ENCODE assay signal across 8 cellular contexts in the genomic region with DNA sequence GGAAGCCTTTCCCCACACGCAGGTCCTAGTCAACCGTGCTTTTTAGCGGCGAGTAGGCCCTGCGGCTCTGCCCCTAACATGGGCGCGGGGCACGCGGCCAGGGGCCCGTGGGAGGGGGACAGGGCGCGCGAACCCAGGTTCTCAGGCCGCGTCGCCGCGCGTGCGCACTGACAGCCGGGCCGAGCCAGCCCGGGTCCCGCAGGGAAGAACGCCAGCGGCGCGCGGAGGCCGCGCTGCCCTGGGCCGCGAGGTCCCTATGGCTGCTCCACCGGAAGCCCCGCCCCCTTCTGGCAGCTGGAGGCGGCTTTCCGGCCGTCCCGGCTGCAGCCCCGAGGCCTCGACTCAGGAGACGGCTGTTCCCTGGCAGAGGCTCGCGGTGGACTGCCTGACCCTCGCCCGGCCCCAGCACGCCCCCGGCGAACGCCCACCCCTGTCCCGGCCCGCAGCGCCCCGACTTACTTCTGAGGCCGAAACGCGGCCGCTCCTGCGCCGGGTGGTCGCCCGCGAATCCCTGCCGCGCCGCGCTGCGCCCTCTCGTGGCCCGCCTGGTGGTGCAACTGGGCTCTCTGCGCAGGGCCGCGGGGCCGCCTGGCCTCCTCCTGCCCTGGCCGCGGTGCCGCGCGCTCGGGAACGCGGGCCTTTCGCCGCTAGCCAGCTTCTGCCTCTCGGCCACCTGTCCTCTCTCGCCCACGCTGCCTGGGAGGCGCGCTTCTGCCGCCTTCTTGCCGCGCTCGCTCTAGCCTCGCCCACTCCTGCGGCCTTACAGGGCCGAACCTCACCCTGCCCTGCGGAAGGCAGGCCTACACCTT. TPM values are rescaled to one million over a fixed set of nuclear protein-coding genes. Genes with fewer than 3 reads are reported as not detected.
DNase-seq lines count a peak whose midpoint lies in the region; ATAC-seq and TF ChIP-seq lines count a peak whose summit lies in the region.

No MANE protein-coding gene starts in this region.

- peak; percentile 99 for ATAC-seq in gastroesophageal sphincter

- H3K4me1 ChIP-seq in gastroesophageal sphincter = peaks cover 0 to 6% (median 0%) of the 10 kb centered on the region in 3 donors
- H3K4me1 ChIP-seq in suprapubic skin = peaks cover 7% of the 10 kb centered on the region

- TF ChIP-seq EP300 in gastroesophageal sphincter (IDR thresholded peaks at IDR 0.05) (no peak), suprapubic skin (IDR thresholded peaks at IDR 0.05) (no peak)

- no peaks in the 10 kb centered on the region for H3K36me3 Mint-ChIP-seq in HFFc6 (ENCODE audit: low read depth)
- H3K36me3 Mint-ChIP-seq in activated naive CD4-positive, alpha-beta T cell treated with anti-CD3 and anti-CD28 coated beads, Interleukin-2, amount 10 ng/mL, durations not matched to agents 7 days and 5 days = no peaks in the 10 kb centered on the region

- H3K27me3 ChIP-seq in gastroesophageal sphincter (peaks cover 19% of the 10 kb centered on the region), suprapubic skin (peaks cover 7% of the 10 kb centered on the region)

- H3K9me3 Mint-ChIP-seq in HFFc6 = no peaks in the 10 kb centered on the region
- H3K9me3 Mint-ChIP-seq in activated naive CD4-positive, alpha-beta T cell treated with anti-CD3 and anti-CD28 coated beads, Interleukin-2, amount 10 ng/mL, durations not matched to agents 7 days and 5 days = no peaks in the 10 kb centered on the region

- H3K4me1 Mint-ChIP-seq in HFFc6 (ENCODE audit: low read depth) = peaks cover 29% of the 10 kb centered on the region
- peaks cover 53% of the 10 kb centered on the region for H3K4me1 Mint-ChIP-seq in activated naive CD4-positive, alpha-beta T cell treated with anti-CD3 and anti-CD28 coated beads, Interleukin-2, amount 10 ng/mL, durations not matched to agents 7 days and 5 days

- in situ Hi-C loops in SK-MEL-5 (cut with HindIII; ENCODE audit: low pct_unique_long_range_greater_than_20kb, low sequenced_read_pairs) = no loop called here

- H3K27ac ChIP-seq in gastroesophageal sphincter = peak overlapping the region; percentile 45 to 96 (median 92)
- H3K27ac ChIP-seq in suprapubic skin = peak overlapping the region; percentile 93

- CTCF ChIA-PET in activated naive CD4-positive, alpha-beta T cell treated with anti-CD3 and anti-CD28 coated beads, Interleukin-2, amount 10 ng/mL, durations not matched to agents 7 days and 5 days (lab: Charles Lee) = interaction anchor here (0.6 to 4.4 kb wide), 15 partner anchors 10 to 838 kb away, joined by 3 to 39 read pairs (median 8); a partner anchor contains a TSS

- H3K4me3 Mint-ChIP-seq in HFFc6 = peak overlapping the region; percentile 83
- peak overlapping the region; percentile 75 for H3K4me3 Mint-ChIP-seq in activated naive CD4-positive, alpha-beta T cell treated with anti-CD3 and anti-CD28 coated beads, Interleukin-2, amount 10 ng/mL, durations not matched to agents 7 days and 5 days

- peak; percentile 90 for TF ChIP-seq CTCF in GM10266 (IDR thresholded peaks at IDR 0.05; ENCODE audit: control insufficient read depth, insufficient read depth, low read depth, missing control alignments)
- peak; percentile 96 for TF ChIP-seq CTCF in HFFc6 (IDR thresholded peaks at IDR 0.05)
- peak; percentile 81 to 97 (median 86) for TF ChIP-seq CTCF in gastroesophageal sphincter (IDR thresholded peaks at IDR 0.05)
- peak; percentile 80 to 94 for TF ChIP-seq CTCF in suprapubic skin (IDR thresholded peaks at IDR 0.05)

- DNase-seq in GM10266 (ENCODE audit: extremely low spot score) = peak; percentile 98
- peak; percentile 83 for DNase-seq in HFFc6
- peak; percentile 91 for DNase-seq in MV-4-11 (lab: John Stamatoyannopoulos, UW)
- DNase-seq in SK-MEL-5 (ENCODE audit: low read depth, low spot score) = peak; percentile 84
- DNase-seq in activated naive CD4-positive, alpha-beta T cell treated with anti-CD3 and anti-CD28 coated beads, Interleukin-2, amount 10 ng/mL, durations not matched to agents 7 days and 5 days = peak; percentile 92
- peak; percentile 90 for DNase-seq in occipital lobe (lab: John Stamatoyannopoulos, UW)
- DNase-seq in suprapubic skin (ENCODE audit: low spot score in 2 of 2) = peak; percentile 90 to 92

- H3K9me3 ChIP-seq in gastroesophageal sphincter = peaks cover 0 to 6% (median 0%) of the 10 kb centered on the region in 3 donors
- H3K9me3 ChIP-seq in suprapubic skin = no peaks in the 10 kb centered on the region

- peak overlapping the region; percentile 40 to 59 for H3K4me3 ChIP-seq in gastroesophageal sphincter
- peak overlapping the region; percentile 63 for H3K4me3 ChIP-seq in suprapubic skin

- TF ChIP-seq POLR2A in gastroesophageal sphincter (IDR thresholded peaks at IDR 0.05) (peak; percentile 19 to 22), suprapubic skin (IDR thresholded peaks at IDR 0.05) (no peak)

- H3K27me3 Mint-ChIP-seq in HFFc6 (ENCODE audit: insufficient read depth) = peaks cover 3% of the 10 kb centered on the region; the same call in 1 of the 2 replicates
- H3K27me3 Mint-ChIP-seq in activated naive CD4-positive, alpha-beta T cell treated with anti-CD3 and anti-CD28 coated beads, Interleukin-2, amount 10 ng/mL, durations not matched to agents 7 days and 5 days = peaks cover 7% of the 10 kb centered on the region

- WGBS in gastroesophageal sphincter (ENCODE audit: low coverage in 1 of 2), 2 donors = 0 to 15% methylated on average over 4 to 8 of the region's 97 CpGs
- WGBS in suprapubic skin = 4% methylated on average over 25 of the region's 97 CpGs

- peak overlapping the region; percentile 85 for H3K27ac Mint-ChIP-seq in HFFc6
- H3K27ac Mint-ChIP-seq in activated naive CD4-positive, alpha-beta T cell treated with anti-CD3 and anti-CD28 coated beads, Interleukin-2, amount 10 ng/mL, durations not matched to agents 7 days and 5 days = peak overlapping the region; percentile 89

- H3K36me3 ChIP-seq in gastroesophageal sphincter (no peaks in the 10 kb centered on the region), suprapubic skin (no peaks in the 10 kb centered on the region)

RNA-seq across cellular contexts. Expression of a gene that starts 16.6 kb away (rescaled TPM):
- total RNA-seq in HFFc6 (2021; fragmentation: NEBNext Ultra II Directional; extraction: Animal tissue kit (Norgen Biotek cat#: 25700)) = not detected
- total RNA-seq in SK-MEL-5 (2014; rRNA removed; shearing (Covaris generic)) = not detected in 2 replicates
- not detected in 2 replicates for polyA plus RNA-seq in SK-MEL-5 (2015; cell fraction: cytosol; rRNA removed)
- polyA plus RNA-seq in SK-MEL-5 (2015; cell fraction: nucleus; rRNA removed) = not detected in 2 replicates
- not detected for total RNA-seq in gastroesophageal sphincter
- total RNA-seq in occipital lobe = not detected
- under 1 TPM in 1 of 4 donors, not detected in 3; 0.21 TPM for total RNA-seq in suprapubic skin

RNA-seq across cellular contexts. Expression of a gene that starts 23.4 kb away (rescaled TPM):
- total RNA-seq in HFFc6 (2021; fragmentation: NEBNext Ultra II Directional; extraction: Animal tissue kit (Norgen Biotek cat#: 25700)) = 10 to 100 TPM; 20.3 to 24.5 (median 22.2) TPM
- 27.7 and 33.8 TPM in 2 replicates for total RNA-seq in SK-MEL-5 (2014; rRNA removed; shearing (Covaris generic))
- polyA plus RNA-seq in SK-MEL-5 (2015; cell fraction: cytosol; rRNA removed) = 17.2 and 23.7 TPM in 2 replicates
- 33.6 and 35.5 TPM in 2 replicates for polyA plus RNA-seq in SK-MEL-5 (2015; cell fraction: nucleus; rRNA removed)
- total RNA-seq in gastroesophageal sphincter (10 to 100 TPM; 14.4 to 33.3 (median 24.9) TPM), occipital lobe (28.1 TPM), suprapubic skin (10 to 100 TPM in 2 of 4 donors, 1 to 10 TPM in 2; 8.4 to 16.1 (median 11.5) TPM)

Comparison
In these comparisons a context has a peak if more than half of its experiments do, and no peak if none do; other contexts are left out.
1. Peak in every context shown above with its lines: DNase-seq, ATAC-seq, H3K4me3 ChIP-seq and H3K27ac ChIP-seq.
2. POLR2A ChIP-seq: peak in gastroesophageal sphincter (2 of 2); none in suprapubic skin (0 of 2).